In genomic region chr14:80468331-80469122, GRCh38 we compare ENCODE assay signal across 1 cellular context.
TF ChIP-seq lines count a peak whose summit lies in the region.

No MANE protein-coding gene starts in this region.

TF ChIP-seq in HepG2, 621 proteins besides CTCF, POLR2A, EP300 and RAD21 (continued from another document and continues in another):
- TF ChIP-seq KAT8 (CRISPR knock-in tag; IDR thresholded peaks at IDR 0.05) (peak; percentile 83), ZNF607 (CRISPR knock-in tag; IDR thresholded peaks at IDR 0.05; ENCODE audit: borderline replicate concordance) (peak; percentile 89; the same call in 1 of the 2 replicates), BCL6 (CRISPR knock-in tag; IDR thresholded peaks at IDR 0.05) (peak; percentile 93), RBM39 (IDR thresholded peaks at IDR 0.05; ENCODE audit: low read depth, low read length, poor library complexity, severe bottlenecking) (no peak), KLF11 (CRISPR knock-in tag; IDR thresholded peaks at IDR 0.05) (0 out of 2 replicates have a peak, but pooled peaks have one; percentile 80), MTA3 (CRISPR knock-in tag; IDR thresholded peaks at IDR 0.05) (no peak), ZNF468 (CRISPR knock-in tag; IDR thresholded peaks at IDR 0.05) (no peak), ZNF335 (CRISPR knock-in tag; IDR thresholded peaks at IDR 0.05) (peak; percentile 85; the same call in 1 of the 2 replicates), MIER2 (CRISPR knock-in tag; IDR thresholded peaks at IDR 0.05) (peak; percentile 33; the same call in 1 of the 2 replicates), PTBP1 (IDR thresholded peaks at IDR 0.05; ENCODE audit: low read depth, low read length, poor library complexity, severe bottlenecking) (no peak), KMT2A (CRISPR knock-in tag; IDR thresholded peaks at IDR 0.05) (no peak), FOSL2 (CRISPR knock-in tag; IDR thresholded peaks at IDR 0.05) (peak; percentile 87), ZNF746 (CRISPR knock-in tag; IDR thresholded peaks at IDR 0.05) (peak; percentile 67; the same call in 1 of the 2 replicates), KDM3A (CRISPR knock-in tag; IDR thresholded peaks at IDR 0.05; ENCODE audit: low read depth) (0 out of 2 replicates have a peak, but pooled peaks have one; percentile 52), ZNF773 (CRISPR knock-in tag; IDR thresholded peaks at IDR 0.05; ENCODE audit: borderline replicate concordance) (no peak), ZBTB38 (CRISPR knock-in tag; IDR thresholded peaks at IDR 0.05) (no peak), SP5 (CRISPR knock-in tag; IDR thresholded peaks at IDR 0.05; ENCODE audit: borderline replicate concordance, low read depth) (peak; percentile 98), ZMAT5 (CRISPR knock-in tag; IDR thresholded peaks at IDR 0.05; ENCODE audit: borderline replicate concordance, low read depth) (no peak), BCLAF1 (IDR thresholded peaks at IDR 0.05) (no peak), ZBTB46 (CRISPR knock-in tag; IDR thresholded peaks at IDR 0.05; ENCODE audit: borderline replicate concordance) (no peak), ZSCAN21 (CRISPR knock-in tag; IDR thresholded peaks at IDR 0.05; ENCODE audit: borderline replicate concordance) (0 out of 2 replicates have a peak, but pooled peaks have one; percentile 38), ZNF766 (CRISPR knock-in tag; IDR thresholded peaks at IDR 0.05; ENCODE audit: borderline replicate concordance) (no peak), TAF15 (IDR thresholded peaks at IDR 0.05; ENCODE audit: low read depth, low read length, poor library complexity, severe bottlenecking) (no peak), HNRNPUL1 (IDR thresholded peaks at IDR 0.05; ENCODE audit: low read depth, low read length) (no peak), EZH2 (conservative IDR thresholded peaks at IDR 0.05; ENCODE audit: low read depth, low read length) (no peak), ZNF703 (CRISPR knock-in tag; IDR thresholded peaks at IDR 0.05; ENCODE audit: borderline replicate concordance) (peak; percentile 100), TBL1XR1 (IDR thresholded peaks at IDR 0.05; ENCODE audit: borderline replicate concordance, low read length, partially characterized antibody) (peak; percentile 88), MYC (CRISPR knock-in tag; IDR thresholded peaks at IDR 0.05; ENCODE audit: borderline replicate concordance) (no peak), NCOA5 (CRISPR knock-in tag; IDR thresholded peaks at IDR 0.05) (no peak), UBTF (CRISPR knock-in tag; IDR thresholded peaks at IDR 0.05) (no peak), ATAD3A (CRISPR knock-in tag; IDR thresholded peaks at IDR 0.05) (no peak), IKZF4 (CRISPR knock-in tag; IDR thresholded peaks at IDR 0.05; ENCODE audit: borderline replicate concordance, low read depth, not compliant biosample characterization) (no peak), REXO4 (CRISPR knock-in tag; IDR thresholded peaks at IDR 0.05; ENCODE audit: borderline replicate concordance) (no peak), ZNF704 (CRISPR knock-in tag; IDR thresholded peaks at IDR 0.05; ENCODE audit: borderline replicate concordance) (no peak), STAG1 (CRISPR knock-in tag; IDR thresholded peaks at IDR 0.05) (peak; percentile 5; the same call in 1 of the 2 replicates), CREBL2 (CRISPR knock-in tag; IDR thresholded peaks at IDR 0.05; ENCODE audit: borderline replicate concordance) (no peak), ELF1 (CRISPR knock-in tag; IDR thresholded peaks at IDR 0.05) (no peak), HMGXB3 (CRISPR knock-in tag; IDR thresholded peaks at IDR 0.05; ENCODE audit: borderline replicate concordance) (peak; percentile 54; the same call in 1 of the 2 replicates), ZNF75D (CRISPR knock-in tag; IDR thresholded peaks at IDR 0.05; ENCODE audit: borderline replicate concordance) (no peak), HDAC6 (IDR thresholded peaks at IDR 0.05; ENCODE audit: low read depth, low read length) (no peak), MLX (CRISPR knock-in tag; IDR thresholded peaks at IDR 0.05) (peak; percentile 75; the same call in 1 of the 2 replicates), MAFG (CRISPR knock-in tag; IDR thresholded peaks at IDR 0.05) (no peak), NR2C2 (CRISPR knock-in tag; IDR thresholded peaks at IDR 0.05; ENCODE audit: borderline replicate concordance) (peak; percentile 52), ZBTB39 (CRISPR knock-in tag; IDR thresholded peaks at IDR 0.05) (no peak), ZNF552 (CRISPR knock-in tag; IDR thresholded peaks at IDR 0.05; ENCODE audit: borderline replicate concordance) (0 out of 2 replicates have a peak, but pooled peaks have one; percentile 59), HMG20A (CRISPR knock-in tag; IDR thresholded peaks at IDR 0.05; ENCODE audit: borderline replicate concordance) (peak; percentile 100)
